31 cellular contexts compared by ENCODE assay signal in genomic region chr20:64219730-64220129, GRCh38. TPM values are rescaled to one million over a fixed set of nuclear protein-coding genes. Genes with fewer than 3 reads are reported as not detected.
"Had no signal": no experiment of that assay in that cellular context is flagged by ENCODE, and none has a peak within 500 bp of the region (broad histone marks: within the 10 kb centered on the region; RNA-seq: fewer than 3 reads in every experiment).

No MANE protein-coding gene starts in this region.

- H3K4me3 Mint-ChIP-seq: activated CD4-positive, alpha-beta T cell treated with anti-CD3 and anti-CD28 coated beads, Interleukin-2, amount 10 ng/mL, durations not matched to agents 7 days and 5 days; activated naive CD4-positive, alpha-beta T cell treated with anti-CD3 and anti-CD28 coated beads, Interleukin-2, amount 10 ng/mL, durations not matched to agents 7 days and 5 days; activated naive CD8-positive, alpha-beta T cell treated with anti-CD3 and anti-CD28 coated beads for 36 hours; activated T-cell treated with anti-CD3 and anti-CD28 coated beads, Interleukin-2, amount 50 U/mL, for 4 hours; activated T-helper 1 cell treated with anti-CD3 and anti-CD28 coated beads, Interleukin-12 subunit alpha, Interleukin-12 subunit beta, Interleukin-2, Interleukin-4 antibody, amounts not matched to agents 30 ng/mL and 10 ng/mL and 1 ng/mL, durations not matched to agents 14 hours and 24 hours and 36 hours; T-helper 1 cell treated with Interleukin-12 subunit alpha and Interleukin-12 subunit beta and Interleukin-4 antibody, amounts not matched to agents 30 μg/mL and 1 μg/mL, for 36 hours; T-helper 2 cell treated with Interferon-gamma antibody and Interleukin-4, amounts not matched to agents 5 μg/mL and 100 μg/mL, for 36 hours had no signal

- H3K9me3 Mint-ChIP-seq: activated CD4-positive, alpha-beta T cell treated with anti-CD3 and anti-CD28 coated beads, Interleukin-2, amount 10 ng/mL, durations not matched to agents 7 days and 5 days; activated naive CD4-positive, alpha-beta T cell treated with anti-CD3 and anti-CD28 coated beads, Interleukin-2, amount 10 ng/mL, durations not matched to agents 7 days and 5 days; activated naive CD8-positive, alpha-beta T cell treated with anti-CD3 and anti-CD28 coated beads for 36 hours; activated T-cell treated with anti-CD3 and anti-CD28 coated beads, Interleukin-2, amount 50 U/mL, for 4 hours; activated T-helper 1 cell treated with anti-CD3 and anti-CD28 coated beads, Interleukin-12 subunit alpha, Interleukin-12 subunit beta, Interleukin-2, Interleukin-4 antibody, amounts not matched to agents 30 ng/mL and 10 ng/mL and 1 ng/mL, durations not matched to agents 14 hours and 24 hours and 36 hours; T-helper 1 cell treated with Interleukin-12 subunit alpha and Interleukin-12 subunit beta and Interleukin-4 antibody, amounts not matched to agents 30 μg/mL and 1 μg/mL, for 36 hours; T-helper 2 cell treated with Interferon-gamma antibody and Interleukin-4, amounts not matched to agents 5 μg/mL and 100 μg/mL, for 36 hours had no signal

- H3K4me1 ChIP-seq: SJSA1 had no signal

- ATAC-seq: activated T-cell treated with anti-CD3 and anti-CD28 coated beads, Interleukin-2, amount 50 U/mL, for 4 hours; Panc1 had no signal

- DNase-seq: activated CD4-positive, alpha-beta T cell treated with anti-CD3 and anti-CD28 coated beads, Interleukin-2, amount 10 ng/mL, durations not matched to agents 7 days and 5 days; activated CD4-positive, alpha-beta T cell treated with anti-CD3 and anti-CD28 coated beads, Interleukin-2, amount 50 U/mL, for 48 hours; activated CD8-positive, alpha-beta memory T cell treated with anti-CD3 and anti-CD28 coated beads, Interleukin-2, amount 50 U/mL, for 4 hours; activated gamma-delta T cell treated with Interleukin-2 at 50 U/mL for 16 hours; activated naive CD4-positive, alpha-beta T cell treated with anti-CD3 and anti-CD28 coated beads, Interleukin-2, amount 10 ng/mL, durations not matched to agents 7 days and 5 days; activated naive CD8-positive, alpha-beta T cell treated with anti-CD3 and anti-CD28 coated beads for 36 hours; activated T-cell treated with anti-CD3 and anti-CD28 coated beads for 4 hours; activated T-cell treated with anti-CD3 and anti-CD28 coated beads, Interleukin-2, amount 50 U/mL, for 4 hours; amniotic stem cell; aorta; brain microvascular endothelial cell; MV-4-11; NCI-H1092; NCI-H1436 treated with DMSO at 0.1 percent for 48 hours; NCI-H187; NCI-H2081; NCI-H226; NCI-H524 treated with DMSO at 0.1 percent for 48 hours; SHP77 treated with DMSO at 0.1 percent for 48 hours; SK-N-SH had no signal

- H3K4me2 ChIP-seq: KMS-11, SK-N-SH had no signal

- H3K27ac Mint-ChIP-seq: activated CD4-positive, alpha-beta T cell treated with anti-CD3 and anti-CD28 coated beads, Interleukin-2, amount 10 ng/mL, durations not matched to agents 7 days and 5 days; activated naive CD4-positive, alpha-beta T cell treated with anti-CD3 and anti-CD28 coated beads, Interleukin-2, amount 10 ng/mL, durations not matched to agents 7 days and 5 days; activated naive CD8-positive, alpha-beta T cell treated with anti-CD3 and anti-CD28 coated beads for 36 hours; activated T-helper 1 cell treated with anti-CD3 and anti-CD28 coated beads, Interleukin-12 subunit alpha, Interleukin-12 subunit beta, Interleukin-2, Interleukin-4 antibody, amounts not matched to agents 30 ng/mL and 10 ng/mL and 1 ng/mL, durations not matched to agents 14 hours and 24 hours and 36 hours; T-helper 1 cell treated with Interleukin-12 subunit alpha and Interleukin-12 subunit beta and Interleukin-4 antibody, amounts not matched to agents 30 μg/mL and 1 μg/mL, for 36 hours; T-helper 2 cell treated with Interferon-gamma antibody and Interleukin-4, amounts not matched to agents 5 μg/mL and 100 μg/mL, for 36 hours had no signal

- H3K27ac ChIP-seq: brain microvascular endothelial cell, KMS-11, SJSA1 had no signal

- H3K9ac ChIP-seq: KMS-11, SK-N-SH had no signal

- H3K36me3 Mint-ChIP-seq: activated naive CD4-positive, alpha-beta T cell treated with anti-CD3 and anti-CD28 coated beads, Interleukin-2, amount 10 ng/mL, durations not matched to agents 7 days and 5 days; activated naive CD8-positive, alpha-beta T cell treated with anti-CD3 and anti-CD28 coated beads for 36 hours had no signal

- H3K9me3 ChIP-seq: SJSA1, SK-N-SH had no signal

- FAIRE-seq: TTC549 had no signal

- H3K4me3 ChIP-seq: SJSA1 had no signal

- H3K27me3 Mint-ChIP-seq: activated CD4-positive, alpha-beta T cell treated with anti-CD3 and anti-CD28 coated beads, Interleukin-2, amount 10 ng/mL, durations not matched to agents 7 days and 5 days; activated naive CD8-positive, alpha-beta T cell treated with anti-CD3 and anti-CD28 coated beads for 36 hours had no signal

- H3K9me2 ChIP-seq: SK-N-SH had no signal

- H3K36me3 ChIP-seq: brain microvascular endothelial cell, SJSA1 had no signal

RNA-seq across cellular contexts. Expression of gene MYT1, which starts 55.5 kb away (rescaled TPM):
- total RNA-seq: activated CD4-positive, alpha-beta T cell treated with anti-CD3 and anti-CD28 coated beads, Interleukin-2, amount 10 ng/mL, durations not matched to agents 7 days and 5 days; activated T-cell treated with anti-CD3 and anti-CD28 coated beads, Interleukin-2, amount 50 U/mL, for 4 hours; activated T-helper 1 cell treated with anti-CD3 and anti-CD28 coated beads, Interleukin-12 subunit alpha, Interleukin-12 subunit beta, Interleukin-2, Interleukin-4 antibody, amounts not matched to agents 30 ng/mL and 10 ng/mL and 1 ng/mL, durations not matched to agents 14 hours and 24 hours and 36 hours; aorta; chondrocyte; LHCN-M2; NCI-H460; RPMI7951; SJSA1 had no signal
- polyA plus RNA-seq: aorta had no signal
